In genomic region chr2:63668464-63668863, GRCh38 we compare ENCODE assay signal across 22 cellular contexts.
"Had no signal": no experiment of that assay in that cellular context is flagged by ENCODE, and none has a peak within 500 bp of the region (broad histone marks: within the 10 kb centered on the region; RNA-seq: fewer than 3 reads in every experiment).

No MANE protein-coding gene starts in this region.

- H3K4me3 ChIP-seq: dorsolateral prefrontal cortex, lung, right atrium auricular region, stomach, testis, tibial artery had no signal

- DNase-seq: dorsolateral prefrontal cortex; effector CD4-positive, alpha-beta T cell; hypothalamus; natural killer cell; stimulated activated CD4-positive, alpha-beta T cell treated with anti-CD3 and anti-CD28 coated beads, Interleukin-2, amount 100 ng/mL, for 24 hours; stimulated activated CD4-positive, alpha-beta T cell treated with anti-CD3 and anti-CD28 coated beads, Interleukin-4, amount 100 ng/mL, for 24 hours; stimulated activated naive CD4-positive, alpha-beta T cell treated with Interleukin-2 at 50 U/mL for 16 hours; stomach; substantia nigra; testis; tibial artery had no signal

- ATAC-seq: natural killer cell; sciatic nerve; stimulated activated effector memory CD8-positive, alpha-beta T cell treated with anti-CD3 and anti-CD28 coated beads, Interleukin-12 subunit alpha, Interleukin-12 subunit beta, amount 100 ng/mL, for 72 hours had no signal

- H3K4me1 ChIP-seq: parathyroid adenoma, right atrium auricular region, stomach, testis had no signal

- H3K36me3 Mint-ChIP-seq: memory B cell; natural killer cell; stimulated activated effector memory CD8-positive, alpha-beta T cell treated with anti-CD3 and anti-CD28 coated beads, Interleukin-12 subunit alpha, Interleukin-12 subunit beta, amount 100 ng/mL, for 72 hours; type B pancreatic cell had no signal

- H3K4me3 Mint-ChIP-seq: memory B cell; natural killer cell; neural crest cell; stimulated activated effector memory CD8-positive, alpha-beta T cell treated with anti-CD3 and anti-CD28 coated beads, Interleukin-12 subunit alpha, Interleukin-12 subunit beta, amount 100 ng/mL, for 72 hours; type B pancreatic cell had no signal

- H3K9ac ChIP-seq: parathyroid adenoma had no signal

- H3K9me3 Mint-ChIP-seq: natural killer cell; neural crest cell; stimulated activated effector memory CD8-positive, alpha-beta T cell treated with anti-CD3 and anti-CD28 coated beads, Interleukin-12 subunit alpha, Interleukin-12 subunit beta, amount 100 ng/mL, for 72 hours; type B pancreatic cell had no signal

- H3K27ac ChIP-seq: dorsolateral prefrontal cortex, parathyroid adenoma, right atrium auricular region, stomach, testis, tibial artery had no signal

- H3K9me3 ChIP-seq: right atrium auricular region, stomach, testis, tibial artery had no signal

- H3K27ac Mint-ChIP-seq: memory B cell; natural killer cell; progenitor cell of endocrine pancreas; stimulated activated effector memory CD8-positive, alpha-beta T cell treated with anti-CD3 and anti-CD28 coated beads, Interleukin-12 subunit alpha, Interleukin-12 subunit beta, amount 100 ng/mL, for 72 hours; type B pancreatic cell had no signal

- H3K36me3 ChIP-seq: right atrium auricular region, stomach, tibial artery had no signal

- H3K27me3 Mint-ChIP-seq: type B pancreatic cell had no signal

- H2AFZ ChIP-seq: parathyroid adenoma had no signal

- H3K79me2 ChIP-seq: parathyroid adenoma had no signal

- H3K27me3 ChIP-seq: right atrium auricular region, stomach, testis, tibial artery had no signal

- FAIRE-seq: colon, frontal cortex had no signal

- H3K4me1 Mint-ChIP-seq: memory B cell; natural killer cell; neural crest cell; stimulated activated effector memory CD8-positive, alpha-beta T cell treated with anti-CD3 and anti-CD28 coated beads, Interleukin-12 subunit alpha, Interleukin-12 subunit beta, amount 100 ng/mL, for 72 hours had no signal
